Comparison of ENCODE assay signal across 23 cellular contexts in genomic region chr17:13462673-13463124, GRCh38.
"Had no signal": no experiment of that assay in that cellular context is flagged by ENCODE, and none has a peak within 500 bp of the region (broad histone marks: within the 10 kb centered on the region; RNA-seq: fewer than 3 reads in every experiment).

No MANE protein-coding gene starts in this region.

- H3K4me1 ChIP-seq: Peyer's patch had no signal

- ATAC-seq: activated CD4-positive, alpha-beta T cell treated with anti-CD3 and anti-CD28 coated beads for 36 hours; activated T-cell treated with anti-CD3 and anti-CD28 coated beads, Interleukin-2, amount 50 U/mL, for 72 hours; T-helper 17 cell had no signal

- H3K4me3 Mint-ChIP-seq: activated CD4-positive, alpha-beta memory T cell treated with anti-CD3 and anti-CD28 coated beads, Interleukin-2, amount 10 ng/mL, durations not matched to agents 7 days and 5 days; activated CD4-positive, alpha-beta T cell treated with anti-CD3 and anti-CD28 coated beads for 36 hours; activated naive CD4-positive, alpha-beta T cell treated with anti-CD3 and anti-CD28 coated beads, Interleukin-2, amount 10 ng/mL, durations not matched to agents 7 days and 5 days; activated naive CD8-positive, alpha-beta T cell treated with anti-CD3 and anti-CD28 coated beads for 36 hours; activated T-cell treated with anti-CD3 and anti-CD28 coated beads, Interleukin-2, amount 50 U/mL, for 72 hours; T-helper 17 cell had no signal

- H3K27me3 ChIP-seq: brain microvascular endothelial cell, cardiac muscle cell, MG63, Peyer's patch had no signal

- H3K4me1 Mint-ChIP-seq: activated CD4-positive, alpha-beta memory T cell treated with anti-CD3 and anti-CD28 coated beads, Interleukin-2, amount 10 ng/mL, durations not matched to agents 7 days and 5 days; activated CD4-positive, alpha-beta T cell treated with anti-CD3 and anti-CD28 coated beads for 36 hours; activated naive CD4-positive, alpha-beta T cell treated with anti-CD3 and anti-CD28 coated beads, Interleukin-2, amount 10 ng/mL, durations not matched to agents 7 days and 5 days; activated naive CD8-positive, alpha-beta T cell treated with anti-CD3 and anti-CD28 coated beads for 36 hours; T-helper 17 cell had no signal

- H3K36me3 ChIP-seq: brain microvascular endothelial cell, cardiac muscle cell, MG63, Peyer's patch had no signal

- H3K27ac ChIP-seq: brain microvascular endothelial cell, cardiac muscle cell, Peyer's patch had no signal

- H3K27me3 Mint-ChIP-seq: activated CD4-positive, alpha-beta memory T cell treated with anti-CD3 and anti-CD28 coated beads, Interleukin-2, amount 10 ng/mL, durations not matched to agents 7 days and 5 days; activated naive CD4-positive, alpha-beta T cell treated with anti-CD3 and anti-CD28 coated beads, Interleukin-2, amount 10 ng/mL, durations not matched to agents 7 days and 5 days; activated naive CD8-positive, alpha-beta T cell treated with anti-CD3 and anti-CD28 coated beads for 36 hours had no signal

- DNase-seq: activated CD4-positive, alpha-beta memory T cell treated with anti-CD3 and anti-CD28 coated beads, Interleukin-2, amount 10 ng/mL, durations not matched to agents 7 days and 5 days; activated CD4-positive, alpha-beta T cell treated with anti-CD3 and anti-CD28 coated beads for 36 hours; activated CD4-positive, alpha-beta T cell treated with anti-CD3 and anti-CD28 coated beads, Interleukin-2, amount 50 U/mL, for 1 hour; activated CD4-positive, CD25-positive, alpha-beta regulatory T cell; activated gamma-delta T cell treated with Interleukin-2 at 50 U/mL for 16 hours; activated naive CD4-positive, alpha-beta T cell treated with anti-CD3 and anti-CD28 coated beads, Interleukin-2, amount 10 ng/mL, durations not matched to agents 7 days and 5 days; activated naive CD8-positive, alpha-beta T cell treated with anti-CD3 and anti-CD28 coated beads for 36 hours; activated T-cell treated with anti-CD3 and anti-CD28 coated beads, Interleukin-2, amount 50 U/mL, for 72 hours; brain microvascular endothelial cell; MV-4-11; NCI-H1092 treated with DMSO at 0.1 percent for 48 hours; NCI-H1436; NCI-H1694 treated with DMSO at 0.1 percent for 48 hours; NCI-H2029 treated with DMSO at 0.1 percent for 48 hours; NCI-H446; NCI-H524; Peyer's patch; SHP77; T-helper 17 cell; T-helper 9 cell had no signal

- H3K9me3 Mint-ChIP-seq: activated CD4-positive, alpha-beta memory T cell treated with anti-CD3 and anti-CD28 coated beads, Interleukin-2, amount 10 ng/mL, durations not matched to agents 7 days and 5 days; activated naive CD4-positive, alpha-beta T cell treated with anti-CD3 and anti-CD28 coated beads, Interleukin-2, amount 10 ng/mL, durations not matched to agents 7 days and 5 days; activated naive CD8-positive, alpha-beta T cell treated with anti-CD3 and anti-CD28 coated beads for 36 hours; activated T-helper 2 cell treated with anti-CD3 and anti-CD28 coated beads, Interferon-gamma antibody, Interleukin-2, Interleukin-4, amounts not matched to agents 10 μg/mL and 5 μg/mL and 100 μg/mL, durations not matched to agents 14 hours and 24 hours and 36 hours had no signal

- H3K9me3 ChIP-seq: MG63, Peyer's patch had no signal

- H3K36me3 Mint-ChIP-seq: activated naive CD4-positive, alpha-beta T cell treated with anti-CD3 and anti-CD28 coated beads, Interleukin-2, amount 10 ng/mL, durations not matched to agents 7 days and 5 days; activated naive CD8-positive, alpha-beta T cell treated with anti-CD3 and anti-CD28 coated beads for 36 hours had no signal

- H3K4me3 ChIP-seq: cardiac muscle cell, MG63, Peyer's patch had no signal

- H3K27ac Mint-ChIP-seq: activated CD4-positive, alpha-beta memory T cell treated with anti-CD3 and anti-CD28 coated beads, Interleukin-2, amount 10 ng/mL, durations not matched to agents 7 days and 5 days; activated CD4-positive, alpha-beta T cell treated with anti-CD3 and anti-CD28 coated beads for 36 hours; activated naive CD4-positive, alpha-beta T cell treated with anti-CD3 and anti-CD28 coated beads, Interleukin-2, amount 10 ng/mL, durations not matched to agents 7 days and 5 days; activated naive CD8-positive, alpha-beta T cell treated with anti-CD3 and anti-CD28 coated beads for 36 hours; activated T-cell treated with anti-CD3 and anti-CD28 coated beads, Interleukin-2, amount 50 U/mL, for 72 hours; activated T-helper 2 cell treated with anti-CD3 and anti-CD28 coated beads, Interferon-gamma antibody, Interleukin-2, Interleukin-4, amounts not matched to agents 10 μg/mL and 5 μg/mL and 100 μg/mL, durations not matched to agents 14 hours and 24 hours and 36 hours; T-helper 17 cell had no signal
